Comparison of ENCODE assay signal across 18 cellular contexts in genomic region chr7:76016191-76016947, GRCh38. TPM values are rescaled to one million over a fixed set of nuclear protein-coding genes. Genes with fewer than 3 reads are reported as not detected.
DNase-seq lines count a peak whose midpoint lies in the region; FAIRE-seq and TF ChIP-seq lines count a peak whose summit lies in the region.
"Had no signal": no experiment of that assay in that cellular context is flagged by ENCODE, and none has a peak within 500 bp of the region (broad histone marks: within the 10 kb centered on the region; RNA-seq: fewer than 3 reads in every experiment).

No MANE protein-coding gene starts in this region.

- no peaks in the 10 kb centered on the region for H3K27me3 Mint-ChIP-seq in astrocyte (ENCODE audit: low read depth, unreplicated experiment)
- H3K27me3 Mint-ChIP-seq in type B pancreatic cell = no peaks in the 10 kb centered on the region
- H3K27me3 Mint-ChIP-seq: B cell had no signal

- H3K27ac Mint-ChIP-seq in astrocyte (ENCODE audit: unreplicated experiment) (no peak overlapping the region), type B pancreatic cell (no peak overlapping the region)
- H3K27ac Mint-ChIP-seq: B cell, H9 had no signal

- DNase-seq in astrocyte (ENCODE audit: low read depth) (peak; percentile 79), fibroblast of the aortic adventitia (ENCODE audit: low read depth) (peak; percentile 60), retinal pigment epithelial cell (ENCODE audit: low read depth) (peak; percentile 5), DMS79 treated with DMSO at 0.1 percent for 48 hours (lab: John Stamatoyannopoulos, UW) (no peak), osteoblast (ENCODE audit: insufficient read length, low spot score, missing footprints) (no peak), type B pancreatic cell (ENCODE audit: extremely low spot score, unreplicated experiment) (no peak)
- DNase-seq: COR-L47, DMS 273 treated with DMSO at 0.1 percent for 48 hours, H9, NCI-H1105, NCI-H2081, NCI-H2171 treated with DMSO at 0.1 percent for 48 hours, NCI-H446 treated with DMSO at 0.1 percent for 48 hours, NCI-H69 had no signal

- FAIRE-seq in astrocyte (lab: Jason Lieb, UNC) = no peak
- FAIRE-seq: GM12891, GM19239 had no signal

- H3K36me3 ChIP-seq in KMS-11 (ENCODE audit: insufficient read depth) = no peaks in the 10 kb centered on the region
- H3K36me3 ChIP-seq in astrocyte (ENCODE audit: insufficient read depth, low read length) = peaks cover 3% of the 10 kb centered on the region
- H3K36me3 ChIP-seq in osteoblast (ENCODE audit: insufficient read depth, low read length) = peaks cover 23% of the 10 kb centered on the region

- H3K9me3 ChIP-seq in astrocyte (ENCODE audit: insufficient read depth, low read depth, low read length) (no peaks in the 10 kb centered on the region), osteoblast (ENCODE audit: low read depth, low read length) (no peaks in the 10 kb centered on the region)

- 0 out of 2 replicates have a peak overlapping the region, but pooled peaks have one; percentile 4 for H3K4me2 ChIP-seq in KMS-11
- no peak overlapping the region for H3K4me2 ChIP-seq in astrocyte (ENCODE audit: low read length)
- H3K4me2 ChIP-seq in osteoblast (ENCODE audit: insufficient read depth, low read length) = no peak overlapping the region

- H3K27me3 ChIP-seq in KMS-11 (ENCODE audit: insufficient read depth, low read depth) (no peaks in the 10 kb centered on the region), astrocyte (ENCODE audit: insufficient read depth, low read length) (no peaks in the 10 kb centered on the region), osteoblast (ENCODE audit: insufficient read depth, low read length) (no peaks in the 10 kb centered on the region)

- H4K20me1 ChIP-seq in KMS-11 (ENCODE audit: insufficient read depth) = no peaks in the 10 kb centered on the region
- peaks cover 13% of the 10 kb centered on the region for H4K20me1 ChIP-seq in astrocyte (ENCODE audit: insufficient read depth, low read length)
- H4K20me1 ChIP-seq in osteoblast (ENCODE audit: insufficient read depth, low read length) = peaks cover 6% of the 10 kb centered on the region

- H3K4me1 ChIP-seq in KMS-11 (ENCODE audit: low read depth, poor library complexity, severe bottlenecking) (peaks cover 27% of the 10 kb centered on the region), astrocyte (ENCODE audit: insufficient read depth, low read length) (no peaks in the 10 kb centered on the region), osteoblast (ENCODE audit: insufficient read depth, low read length) (no peaks in the 10 kb centered on the region)

- no peak for TF ChIP-seq CTCF in KMS-11 (conservative IDR thresholded peaks at IDR 0.05; ENCODE audit: low read depth, low read length)
- TF ChIP-seq CTCF in astrocyte (IDR thresholded peaks at IDR 0.05; ENCODE audit: insufficient read depth, low read depth, low read length) = no peak
- no peak for TF ChIP-seq CTCF in fibroblast of the aortic adventitia (IDR thresholded peaks at IDR 0.05; ENCODE audit: insufficient read depth, low read length)
- TF ChIP-seq CTCF in retinal pigment epithelial cell (conservative IDR thresholded peaks at IDR 0.05; ENCODE audit: low read depth, low read length) = no peak
- TF ChIP-seq CTCF in osteoblast (IDR thresholded peaks at IDR 0.05; ENCODE audit: extremely low read depth, low read depth, low read length) = no peak
- TF ChIP-seq CTCF in type B pancreatic cell (conservative IDR thresholded peaks at IDR 0.05) = no peak

- H3K27ac ChIP-seq in KMS-11 (no peak overlapping the region), astrocyte (ENCODE audit: low read depth, low read length) (no peak overlapping the region), osteoblast (ENCODE audit: low read depth, low read length) (no peak overlapping the region)

- H3K9ac ChIP-seq in KMS-11 = no peak overlapping the region
- H3K9ac ChIP-seq in astrocyte (ENCODE audit: low read length) = no peak overlapping the region

- H3K36me3 Mint-ChIP-seq in astrocyte (ENCODE audit: low read depth, unreplicated experiment) (peaks cover 17% of the 10 kb centered on the region), type B pancreatic cell (peaks cover 20% of the 10 kb centered on the region)

- no peak overlapping the region for H3K4me3 ChIP-seq in KMS-11 (IDR thresholded peaks at IDR 0.05; ENCODE audit: insufficient read depth, low read depth, low read length)
- no peak overlapping the region for H3K4me3 ChIP-seq in astrocyte (ENCODE audit: insufficient read depth, low read depth, low read length)
- H3K4me3 ChIP-seq in fibroblast of the aortic adventitia (ENCODE audit: low read depth, low read length) = no peak overlapping the region
- no peak overlapping the region for H3K4me3 ChIP-seq in retinal pigment epithelial cell (ENCODE audit: low read length)
- H3K4me3 ChIP-seq in osteoblast (ENCODE audit: insufficient read depth, low read length) = no peak overlapping the region

- H3K4me1 Mint-ChIP-seq in astrocyte (ENCODE audit: low read depth, unreplicated experiment) (peaks cover 6% of the 10 kb centered on the region), type B pancreatic cell (ENCODE audit: unreplicated experiment) (no peaks in the 10 kb centered on the region)
- H3K4me1 Mint-ChIP-seq: H9 had no signal

- H3K4me3 Mint-ChIP-seq in astrocyte (ENCODE audit: unreplicated experiment) = no peak overlapping the region
- no peak overlapping the region for H3K4me3 Mint-ChIP-seq in type B pancreatic cell
- H3K4me3 Mint-ChIP-seq: B cell, H9 had no signal

- H3K79me2 ChIP-seq in KMS-11 (ENCODE audit: insufficient read depth, low read depth) = no peaks in the 10 kb centered on the region
- no peaks in the 10 kb centered on the region for H3K79me2 ChIP-seq in astrocyte (ENCODE audit: insufficient read depth, low read length)
- no peaks in the 10 kb centered on the region for H3K79me2 ChIP-seq in osteoblast (ENCODE audit: insufficient read depth, low read length)

- H3K9me3 Mint-ChIP-seq in astrocyte (ENCODE audit: unreplicated experiment) (no peaks in the 10 kb centered on the region), type B pancreatic cell (no peaks in the 10 kb centered on the region)
- H3K9me3 Mint-ChIP-seq: H9 had no signal

- H2AFZ ChIP-seq in KMS-11 (ENCODE audit: low read depth) (no peak overlapping the region), astrocyte (ENCODE audit: low read depth, low read length) (no peak overlapping the region), osteoblast (ENCODE audit: low read length) (no peak overlapping the region)

RNA-seq across cellular contexts. Expression of gene TMEM120A, which starts 22.0 kb away (rescaled TPM):
- total RNA-seq in astrocyte (32.3 and 34.2 TPM in 2 replicates), fibroblast of the aortic adventitia (ENCODE audit: low replicate concordance) (2.0 and 28.9 TPM in 2 replicates), osteoblast (25.3 and 32.1 TPM in 2 replicates), type B pancreatic cell (ENCODE audit: low replicate concordance) (22.5 and 37.1 TPM in 2 replicates)

RNA-seq across cellular contexts. Expression of gene STYXL1, which starts 31.4 kb away (rescaled TPM):
- total RNA-seq in astrocyte = 45.3 and 46.2 TPM in 2 replicates
- total RNA-seq in fibroblast of the aortic adventitia (ENCODE audit: low replicate concordance) = 22.2 and 33.2 TPM in 2 replicates
- total RNA-seq in osteoblast = 23.9 and 27.7 TPM in 2 replicates
- total RNA-seq in type B pancreatic cell (ENCODE audit: low replicate concordance) = 45.9 and 51.9 TPM in 2 replicates

RNA-seq across cellular contexts. Expression of gene MDH2, which starts 31.5 kb away (rescaled TPM):
- total RNA-seq in astrocyte (193 and 202 TPM in 2 replicates), fibroblast of the aortic adventitia (ENCODE audit: low replicate concordance) (38.3 and 43.8 TPM in 2 replicates), osteoblast (32.7 and 36.6 TPM in 2 replicates), type B pancreatic cell (ENCODE audit: low replicate concordance) (177 and 239 TPM in 2 replicates)

Comparison
In these comparisons a context has a peak if more than half of its experiments do, and no peak if none do; other contexts are left out.
1. DNase-seq: peak in astrocyte (single experiment), fibroblast of the aortic adventitia (single experiment) and retinal pigment epithelial cell (single experiment); none in DMS79 treated with DMSO at 0.1 percent for 48 hours (single experiment), osteoblast (single experiment) and type B pancreatic cell (single experiment).